ENCODE assay signal across 18 cellular contexts in genomic region chr1:39508266-39508665, GRCh38. TPM values are rescaled to one million over a fixed set of nuclear protein-coding genes. Genes with fewer than 3 reads are reported as not detected.
"Had no signal": no experiment of that assay in that cellular context is flagged by ENCODE, and none has a peak within 500 bp of the region (broad histone marks: within the 10 kb centered on the region; RNA-seq: fewer than 3 reads in every experiment).

No MANE protein-coding gene starts in this region.

- H3K9me3 Mint-ChIP-seq: activated CD4-positive, alpha-beta memory T cell treated with anti-CD3 and anti-CD28 coated beads, Interleukin-2, amount 10 ng/mL, durations not matched to agents 7 days and 5 days; activated CD4-positive, alpha-beta T cell treated with anti-CD3 and anti-CD28 coated beads, Interleukin-2, amount 10 ng/mL, durations not matched to agents 7 days and 5 days; activated T-cell treated with anti-CD3 and anti-CD28 coated beads, Interleukin-2, amount 50 U/mL, for 24 hours; nephron progenitor cell had no signal

- H3K4me3 Mint-ChIP-seq: activated CD4-positive, alpha-beta memory T cell treated with anti-CD3 and anti-CD28 coated beads, Interleukin-2, amount 10 ng/mL, durations not matched to agents 7 days and 5 days; activated CD4-positive, alpha-beta T cell treated with anti-CD3 and anti-CD28 coated beads, Interleukin-2, amount 10 ng/mL, durations not matched to agents 7 days and 5 days; activated T-cell treated with anti-CD3 and anti-CD28 coated beads, Interleukin-2, amount 50 U/mL, for 24 hours; nephron progenitor cell had no signal

- H3K27ac Mint-ChIP-seq: activated CD4-positive, alpha-beta memory T cell treated with anti-CD3 and anti-CD28 coated beads, Interleukin-2, amount 10 ng/mL, durations not matched to agents 7 days and 5 days; activated CD4-positive, alpha-beta T cell treated with anti-CD3 and anti-CD28 coated beads, Interleukin-2, amount 10 ng/mL, durations not matched to agents 7 days and 5 days; nephron progenitor cell had no signal

- DNase-seq: activated CD4-positive, alpha-beta memory T cell treated with anti-CD3 and anti-CD28 coated beads, Interleukin-2, amount 10 ng/mL, durations not matched to agents 7 days and 5 days; activated CD4-positive, alpha-beta T cell treated with anti-CD3 and anti-CD28 coated beads for 1 hour; activated CD4-positive, alpha-beta T cell treated with anti-CD3 and anti-CD28 coated beads, Interleukin-2, amount 10 ng/mL, durations not matched to agents 7 days and 5 days; activated CD8-positive, alpha-beta memory T cell treated with anti-CD3 and anti-CD28 coated beads, Interleukin-2, amount 50 U/mL, for 48 hours; activated gamma-delta T cell; activated naive CD4-positive, alpha-beta T cell treated with anti-CD3 and anti-CD28 coated beads, Interleukin-2, amount 50 U/mL, for 16 hours; activated T-cell treated with anti-CD3 and anti-CD28 coated beads, Interleukin-2, amount 50 U/mL, for 24 hours; amygdala; central memory CD4-positive, alpha-beta T cell; effector CD8-positive, alpha-beta T cell; left ventricle myocardium inferior; mesendoderm; nephron progenitor cell; nucleus accumbens; stimulated activated naive CD4-positive, alpha-beta T cell treated with Interleukin-2 at 50 U/mL for 16 hours; T-helper 2 cell; transverse colon had no signal

RNA-seq across cellular contexts. Expression of gene BMP8A, which starts 16.8 kb away (rescaled TPM):
- total RNA-seq: activated CD4-positive, alpha-beta memory T cell treated with anti-CD3 and anti-CD28 coated beads, Interleukin-2, amount 10 ng/mL, durations not matched to agents 7 days and 5 days; activated CD4-positive, alpha-beta T cell treated with anti-CD3 and anti-CD28 coated beads, Interleukin-2, amount 10 ng/mL, durations not matched to agents 7 days and 5 days; epithelial cell of proximal tubule had no signal
